In the genomic region with DNA sequence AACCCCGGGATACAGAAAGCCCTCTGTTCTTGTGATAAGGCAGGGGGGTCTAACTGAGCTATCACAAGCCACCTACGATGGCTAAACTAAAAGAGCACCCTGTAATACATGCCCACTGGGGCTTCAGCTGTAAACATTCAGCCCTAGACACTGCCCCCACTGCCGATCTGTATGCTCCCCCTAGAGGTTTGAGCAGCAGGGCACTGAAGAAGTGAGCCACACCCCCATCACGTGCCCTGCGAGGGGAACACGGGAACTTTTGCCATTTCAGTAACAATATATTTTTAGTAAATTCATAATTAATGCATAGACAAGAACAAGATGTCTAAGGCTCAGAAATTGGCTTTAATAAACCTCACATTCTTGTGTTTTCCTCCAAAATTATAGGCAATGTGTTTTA, we compare ENCODE assay signal across 1 cellular context.
TF ChIP-seq lines count a peak whose summit lies in the region.

No MANE protein-coding gene starts in this region.

TF ChIP-seq in H1, 55 proteins besides CTCF, POLR2A, EP300 and RAD21:
- TF ChIP-seq, protein P1, sequence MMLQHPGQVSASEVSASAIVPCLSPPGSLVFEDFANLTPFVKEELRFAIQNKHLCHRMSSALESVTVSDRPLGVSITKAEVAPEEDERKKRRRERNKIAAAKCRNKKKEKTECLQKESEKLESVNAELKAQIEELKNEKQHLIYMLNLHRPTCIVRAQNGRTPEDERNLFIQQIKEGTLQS (IDR thresholded peaks at IDR 0.05; ENCODE audit: insufficient read depth, low read depth, low read length), result 0 out of 2 replicates have a peak, but pooled peaks have one; percentile 40
- TF ChIP-seq, protein P2, sequence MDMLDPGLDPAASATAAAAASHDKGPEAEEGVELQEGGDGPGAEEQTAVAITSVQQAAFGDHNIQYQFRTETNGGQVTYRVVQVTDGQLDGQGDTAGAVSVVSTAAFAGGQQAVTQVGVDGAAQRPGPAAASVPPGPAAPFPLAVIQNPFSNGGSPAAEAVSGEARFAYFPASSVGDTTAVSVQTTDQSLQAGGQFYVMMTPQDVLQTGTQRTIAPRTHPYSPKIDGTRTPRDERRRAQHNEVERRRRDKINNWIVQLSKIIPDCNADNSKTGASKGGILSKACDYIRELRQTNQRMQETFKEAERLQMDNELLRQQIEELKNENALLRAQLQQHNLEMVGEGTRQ (IDR thresholded peaks at IDR 0.05; ENCODE audit: low read length), result peak; percentile 6; the same call in 1 of the 2 replicates
- no peak for TF ChIP-seq SAP30 (IDR thresholded peaks at IDR 0.05; ENCODE audit: insufficient read depth, insufficient replicate concordance, low read length)
TF ChIP-seq in H1: peak in this region for 2.
